ENCODE assay signal across 9 cellular contexts in the genomic region with DNA sequence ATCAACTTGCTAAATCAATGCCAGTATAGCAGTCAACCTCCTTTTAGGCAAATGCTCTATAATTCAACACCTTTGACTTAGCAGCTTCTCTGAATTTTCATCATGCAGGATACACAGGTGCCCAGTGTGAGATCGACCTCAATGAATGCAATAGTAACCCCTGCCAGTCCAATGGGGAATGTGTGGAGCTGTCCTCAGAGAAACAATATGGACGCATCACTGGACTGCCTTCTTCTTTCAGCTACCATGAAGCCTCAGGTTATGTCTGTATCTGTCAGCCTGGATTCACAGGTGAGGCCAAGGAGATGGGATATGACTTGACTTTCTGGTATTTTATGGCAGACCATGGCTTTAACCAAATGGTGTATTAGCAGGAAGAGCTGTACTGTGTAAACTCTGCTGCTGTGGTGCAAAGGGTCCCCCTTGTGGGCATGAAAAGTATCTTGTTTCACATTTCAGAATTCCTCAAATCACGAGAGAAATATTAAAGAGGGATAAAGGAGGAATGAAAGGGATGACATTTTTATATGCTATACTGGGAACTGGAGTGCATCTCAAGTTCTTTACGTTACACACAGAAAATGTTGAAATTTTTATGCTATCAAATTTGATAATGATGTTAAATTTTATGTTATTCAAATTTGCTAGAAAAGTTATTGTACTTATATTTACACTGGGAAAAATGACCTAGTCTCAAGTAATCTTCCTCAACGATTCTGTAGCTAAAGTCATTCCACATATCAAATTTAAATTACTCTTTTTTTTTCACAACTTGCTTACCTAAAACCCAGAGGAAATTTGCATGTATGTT.
DNase-seq lines count a peak whose midpoint lies in the region; ATAC-seq and TF ChIP-seq lines count a peak whose summit lies in the region.
"Had no signal": no experiment of that assay in that cellular context is flagged by ENCODE, and none has a peak within 500 bp of the region (broad histone marks: within the 10 kb centered on the region; RNA-seq: fewer than 3 reads in every experiment).

No MANE protein-coding gene starts in this region.

- H3K27me3 ChIP-seq in KMS-11 (ENCODE audit: insufficient read depth, low read depth) (no peaks in the 10 kb centered on the region), dorsolateral prefrontal cortex (no peaks in the 10 kb centered on the region)
- H3K27me3 ChIP-seq: BLaER1 treated with 17β-estradiol and CSF1 and Interleukin-3, amounts not matched to agents 10 nM and 100 nM had no signal

- H3K4me3 ChIP-seq in KMS-11 (IDR thresholded peaks at IDR 0.05; ENCODE audit: insufficient read depth, low read depth, low read length) (no peak overlapping the region), dorsolateral prefrontal cortex (no peak overlapping the region)
- H3K4me3 ChIP-seq: BLaER1 treated with 17β-estradiol and CSF1 and Interleukin-3, amounts not matched to agents 10 nM and 100 nM had no signal

- intact Hi-C loops in dorsolateral prefrontal cortex (cut with DNase I): loop anchor here in 1 of 2 donors (5.0 kb wide), 2 partner anchors 35 to 135 kb away; no protein-coding TSS in a partner anchor

- H3K36me3 ChIP-seq in KMS-11 (ENCODE audit: insufficient read depth): no peaks in the 10 kb centered on the region
- H3K36me3 ChIP-seq: BLaER1 treated with 17β-estradiol and CSF1 and Interleukin-3, amounts not matched to agents 10 nM and 100 nM had no signal

- H3K79me2 ChIP-seq in KMS-11 (ENCODE audit: insufficient read depth, low read depth): no peaks in the 10 kb centered on the region

- DNase-seq in NCI-H1436 (lab: John Stamatoyannopoulos, UW) (peak; percentile 48), NCI-H1436 treated with DMSO at 0.1 percent for 48 hours (lab: John Stamatoyannopoulos, UW) (no peak), RPMI8226 (peak; percentile 26), dorsolateral prefrontal cortex (peak in 2 of 10 donors; percentile 8 to 34), lung microvascular endothelial cell (ENCODE audit: low read depth in 2 of 2) (peak; percentile 59 to 73), mucosa of gallbladder (ENCODE audit: low spot score) (no peak)

- no peaks in the 10 kb centered on the region for H3K4me1 ChIP-seq in KMS-11 (ENCODE audit: low read depth, poor library complexity, severe bottlenecking)
- H3K4me1 ChIP-seq: BLaER1 treated with 17β-estradiol and CSF1 and Interleukin-3, amounts not matched to agents 10 nM and 100 nM had no signal

- H3K27ac ChIP-seq in KMS-11 (no peak overlapping the region), dorsolateral prefrontal cortex (no peak overlapping the region)
- H3K27ac ChIP-seq: BLaER1 treated with 17β-estradiol and CSF1 and Interleukin-3, amounts not matched to agents 10 nM and 100 nM had no signal

- H2AFZ ChIP-seq in KMS-11 (ENCODE audit: low read depth): peak overlapping the region; percentile 10

- no peak overlapping the region for H3K4me2 ChIP-seq in KMS-11
- H3K4me2 ChIP-seq: BLaER1 treated with 17β-estradiol and CSF1 and Interleukin-3, amounts not matched to agents 10 nM and 100 nM had no signal

- TF ChIP-seq CTCF in KMS-11 (conservative IDR thresholded peaks at IDR 0.05; ENCODE audit: low read depth, low read length) (peak; percentile 97), dorsolateral prefrontal cortex (IDR thresholded peaks at IDR 0.05 in 54 of 56, conservative IDR thresholded peaks at IDR 0.05 in 2 of 56; ENCODE audit: low read depth in 1 of 56, partially characterized antibody in 56 of 56) (peak; percentile 46 to 85 (median 64))

- no peak overlapping the region for H3K9ac ChIP-seq in KMS-11
- H3K9ac ChIP-seq: BLaER1 treated with 17β-estradiol and CSF1 and Interleukin-3, amounts not matched to agents 10 nM and 100 nM had no signal

- ATAC-seq in GM21526 (IDR thresholded peaks at IDR 0.05; ENCODE audit: low FRiP score, unreplicated experiment): peak; percentile 62

- no peaks in the 10 kb centered on the region for H4K20me1 ChIP-seq in KMS-11 (ENCODE audit: insufficient read depth)

Comparison
In these comparisons a context has a peak if more than half of its experiments do, and no peak if none do; other contexts are left out.
1. DNase-seq: peak in NCI-H1436 (single experiment), RPMI8226 (single experiment) and lung microvascular endothelial cell (2 of 2); none in NCI-H1436 treated with DMSO at 0.1 percent for 48 hours (single experiment) and mucosa of gallbladder (single experiment).